In genomic region chr12:102009796-102010195, GRCh38 we compare ENCODE assay signal across 18 cellular contexts. TPM values are rescaled to one million over a fixed set of nuclear protein-coding genes. Genes with fewer than 3 reads are reported as not detected.
DNase-seq lines count a peak whose midpoint lies in the region; ATAC-seq, FAIRE-seq and TF ChIP-seq lines count a peak whose summit lies in the region.
"Had no signal": no experiment of that assay in that cellular context is flagged by ENCODE, and none has a peak within 500 bp of the region (broad histone marks: within the 10 kb centered on the region; RNA-seq: fewer than 3 reads in every experiment).

No MANE protein-coding gene starts in this region.

- H3K27me3 ChIP-seq in CD4-positive, alpha-beta T cell (ENCODE audit: control insufficient read depth, insufficient read depth, low read length) = no peaks in the 10 kb centered on the region
- H3K27me3 ChIP-seq in right cardiac atrium (ENCODE audit: control insufficient read depth, insufficient read depth) = no peaks in the 10 kb centered on the region
- H3K27me3 ChIP-seq in HepG2 (ENCODE audit: control insufficient read depth in 1 of 2, insufficient read depth in 2 of 2, low read length in 2 of 2) = no peaks in the 10 kb centered on the region
- H3K27me3 ChIP-seq: gastrocnemius medialis had no signal

- no peak overlapping the region for H3K4me2 ChIP-seq in HepG2 (ENCODE audit: low read depth, low read length)

- no peak for TF ChIP-seq POLR2A in HepG2 (IDR thresholded peaks at IDR 0.05; ENCODE audit: insufficient read depth in 1 of 2, low read depth in 2 of 2, low read length in 2 of 2)

- no peaks in the 10 kb centered on the region for H3K36me3 ChIP-seq in HepG2 (replicated peaks in 1 of 2; ENCODE audit: control insufficient read depth in 1 of 2, insufficient read depth in 2 of 2, low read length in 2 of 2)
- H3K36me3 ChIP-seq: gastrocnemius medialis had no signal

- in situ Hi-C loops in HepG2 (cut with HindIII; ENCODE audit: extremely low pct_ligation_motif_present, low pct_unique_long_range_greater_than_20kb) = no loop called here

- H3K4me1 ChIP-seq in right cardiac atrium (ENCODE audit: control insufficient read depth, insufficient read depth, low read length) (no peaks in the 10 kb centered on the region), HepG2 (ENCODE audit: insufficient read depth, low read length) (no peaks in the 10 kb centered on the region)
- H3K4me1 ChIP-seq: gastrocnemius medialis had no signal

- no peak overlapping the region for H3K27ac ChIP-seq in CD4-positive, alpha-beta T cell (ENCODE audit: low read depth, low read length)
- no peak overlapping the region for H3K27ac ChIP-seq in right cardiac atrium (ENCODE audit: low read length)
- no peak overlapping the region for H3K27ac ChIP-seq in HepG2 (ENCODE audit: extremely low read length, insufficient read depth, low read length)
- H3K27ac ChIP-seq: gastrocnemius medialis had no signal

- intact Hi-C loops in CD4-positive, alpha-beta T cell (cut with DNase I, micrococcal nuclease) = no loop called here
- intact Hi-C loops in activated B cell treated with CpG ODN at 0.5 μM for 24 hours (cut with micrococcal nuclease) (loop anchor here (1.0 to 5.0 kb wide), 9 partner anchors 53 to 475 kb away; partner anchors contain the start of genes DRAM1, GNPTAB, NUP37 and PARPBP), right cardiac atrium (cut with DNase I) (no loop called here), HepG2 (cut with micrococcal nuclease; ENCODE audit: unreplicated experiment) (no loop called here)

- no peak for FAIRE-seq in HepG2 (lab: Jason Lieb, UNC)
- FAIRE-seq: colon had no signal

- H3K27ac Mint-ChIP-seq in CD4-positive, alpha-beta T cell = peak overlapping the region; percentile 0
- H3K27ac Mint-ChIP-seq in activated B cell treated with CpG ODN at 0.5 μM for 24 hours = peak overlapping the region; percentile 96
- H3K27ac Mint-ChIP-seq in T-helper 2 cell treated with Interferon-gamma antibody and Interleukin-4, amounts not matched to agents 5 μg/mL and 100 μg/mL, for 36 hours = no peak overlapping the region
- H3K27ac Mint-ChIP-seq: stimulated activated naive CD8-positive, alpha-beta T cell treated with anti-CD3 and anti-CD28 coated beads, Interleukin-15, amount 100 ng/mL, for 72 hours had no signal

- no peaks in the 10 kb centered on the region for H3K79me2 ChIP-seq in HepG2 (ENCODE audit: insufficient read depth, low read length)

- DNase-seq in CD4-positive, alpha-beta T cell = no peak
- DNase-seq in activated B cell treated with CpG ODN at 0.5 μM for 24 hours (no peak), right cardiac atrium (no peak), HepG2 (ENCODE audit: low spot score) (no peak)
- DNase-seq in T-helper 2 cell treated with Interferon-gamma antibody and Interleukin-4, amounts not matched to agents 5 μg/mL and 100 μg/mL, for 36 hours (ENCODE audit: low spot score) = no peak
- no peak for DNase-seq in activated CD4-positive, alpha-beta T cell treated with anti-CD3 and anti-CD28 coated beads, Interleukin-2, amount 50 U/mL, for 48 hours
- DNase-seq: ACHN; activated CD8-positive, alpha-beta memory T cell treated with anti-CD3 and anti-CD28 coated beads, Interleukin-2, amount 50 U/mL, for 4 hours; activated naive CD4-positive, alpha-beta T cell; aorta; gastrocnemius medialis; NCI-H1694 treated with DMSO at 0.1 percent for 48 hours; NCI-H82; stimulated activated naive CD8-positive, alpha-beta T cell treated with anti-CD3 and anti-CD28 coated beads, Interleukin-15, amount 100 ng/mL, for 72 hours had no signal

- 97% methylated on average over 3 of the region's 3 CpGs for WGBS in right cardiac atrium
- WGBS in HepG2 (ENCODE audit: low lambda C conversion rate) = 100% methylated on average over 3 of the region's 3 CpGs

- ATAC-seq in CD4-positive, alpha-beta T cell (ENCODE audit: poor library complexity) = no peak
- ATAC-seq in GM19397 (IDR thresholded peaks at IDR 0.05; ENCODE audit: unreplicated experiment) (peak; percentile 2), HG03064 (IDR thresholded peaks at IDR 0.05; ENCODE audit: low read depth, unreplicated experiment) (peak; percentile 12), activated B cell treated with CpG ODN at 0.5 μM for 24 hours (ENCODE audit: low read depth) (no peak), right cardiac atrium (no peak), HepG2 (no peak)
- ATAC-seq: gastrocnemius medialis; HCT116; stimulated activated naive CD8-positive, alpha-beta T cell treated with anti-CD3 and anti-CD28 coated beads, Interleukin-15, amount 100 ng/mL, for 72 hours had no signal

- TF ChIP-seq EP300 in HepG2 (IDR thresholded peaks at IDR 0.05; ENCODE audit: low read depth in 2 of 2, low read length in 2 of 2) = no peak
- no peak for TF ChIP-seq EP300 in HepG2 (CRISPR knock-in tag; IDR thresholded peaks at IDR 0.05; ENCODE audit: borderline replicate concordance)

- no peak overlapping the region for H3K9ac ChIP-seq in HepG2 (ENCODE audit: insufficient read depth, low read depth, low read length)

- TF ChIP-seq CTCF in CD4-positive, alpha-beta T cell (IDR thresholded peaks at IDR 0.05) = no peak
- TF ChIP-seq CTCF in activated B cell treated with CpG ODN at 0.5 μM for 24 hours (IDR thresholded peaks at IDR 0.05) (no peak), HepG2 (CRISPR knock-in tag; IDR thresholded peaks at IDR 0.05) (no peak)

- H3K4me3 ChIP-seq in right cardiac atrium (ENCODE audit: low read length) (no peak overlapping the region), HepG2 (replicated peaks in 1 of 3; ENCODE audit: insufficient read depth in 1 of 3, low read depth in 2 of 3, low read length in 3 of 3) (no peak overlapping the region)
- H3K4me3 ChIP-seq: gastrocnemius medialis had no signal

- no peak overlapping the region for H2AFZ ChIP-seq in HepG2 (ENCODE audit: low read length)

- BruUV-seq in HepG2 (replicated peaks; lab: Mats Ljungman, UMichigan) = no TSS peak

- no peaks in the 10 kb centered on the region for H3K9me3 ChIP-seq in CD4-positive, alpha-beta T cell (ENCODE audit: control insufficient read depth, low read length)
- H3K9me3 ChIP-seq in right cardiac atrium (ENCODE audit: control insufficient read depth, low read length) (no peaks in the 10 kb centered on the region), HepG2 (ENCODE audit: low read length) (no peaks in the 10 kb centered on the region)
- H3K9me3 ChIP-seq: gastrocnemius medialis had no signal

- no peaks in the 10 kb centered on the region for H3K4me1 Mint-ChIP-seq in CD4-positive, alpha-beta T cell (ENCODE audit: low read depth)
- peaks cover 33% of the 10 kb centered on the region for H3K4me1 Mint-ChIP-seq in activated B cell treated with CpG ODN at 0.5 μM for 24 hours
- no peaks in the 10 kb centered on the region for H3K4me1 Mint-ChIP-seq in T-helper 2 cell treated with Interferon-gamma antibody and Interleukin-4, amounts not matched to agents 5 μg/mL and 100 μg/mL, for 36 hours (ENCODE audit: low read depth)
- H3K4me1 Mint-ChIP-seq: stimulated activated naive CD8-positive, alpha-beta T cell treated with anti-CD3 and anti-CD28 coated beads, Interleukin-15, amount 100 ng/mL, for 72 hours had no signal

- H3K27me3 Mint-ChIP-seq in CD4-positive, alpha-beta T cell = no peaks in the 10 kb centered on the region
- H3K27me3 Mint-ChIP-seq in activated B cell treated with CpG ODN at 0.5 μM for 24 hours = no peaks in the 10 kb centered on the region
- no peaks in the 10 kb centered on the region for H3K27me3 Mint-ChIP-seq in T-helper 2 cell treated with Interferon-gamma antibody and Interleukin-4, amounts not matched to agents 5 μg/mL and 100 μg/mL, for 36 hours (ENCODE audit: low read depth)
- H3K27me3 Mint-ChIP-seq: stimulated activated naive CD8-positive, alpha-beta T cell treated with anti-CD3 and anti-CD28 coated beads, Interleukin-15, amount 100 ng/mL, for 72 hours had no signal

- H3K9me3 Mint-ChIP-seq in CD4-positive, alpha-beta T cell = no peaks in the 10 kb centered on the region
- H3K9me3 Mint-ChIP-seq in activated B cell treated with CpG ODN at 0.5 μM for 24 hours = no peaks in the 10 kb centered on the region
- no peaks in the 10 kb centered on the region for H3K9me3 Mint-ChIP-seq in T-helper 2 cell treated with Interferon-gamma antibody and Interleukin-4, amounts not matched to agents 5 μg/mL and 100 μg/mL, for 36 hours
- H3K9me3 Mint-ChIP-seq: stimulated activated naive CD8-positive, alpha-beta T cell treated with anti-CD3 and anti-CD28 coated beads, Interleukin-15, amount 100 ng/mL, for 72 hours had no signal

- H3K4me3 Mint-ChIP-seq in CD4-positive, alpha-beta T cell = no peak overlapping the region
- H3K4me3 Mint-ChIP-seq in activated B cell treated with CpG ODN at 0.5 μM for 24 hours = peak overlapping the region; percentile 63
- no peak overlapping the region for H3K4me3 Mint-ChIP-seq in T-helper 2 cell treated with Interferon-gamma antibody and Interleukin-4, amounts not matched to agents 5 μg/mL and 100 μg/mL, for 36 hours
- H3K4me3 Mint-ChIP-seq: stimulated activated naive CD8-positive, alpha-beta T cell treated with anti-CD3 and anti-CD28 coated beads, Interleukin-15, amount 100 ng/mL, for 72 hours had no signal

- POLR2A ChIA-PET in CD4-positive, alpha-beta T cell (lab: Charles Lee) = no interaction called here
- POLR2A ChIA-PET in activated B cell treated with CpG ODN at 0.5 μM for 24 hours (lab: Charles Lee) (interaction anchor here (1.5 kb wide), 1 partner anchor 52 kb away, joined by 9 read pairs; the partner anchor contains the start of gene WASHC3), HepG2 (lab: Yijun Ruan, JAX) (no interaction called here)

- no peak for TF ChIP-seq RAD21 in HepG2 (CRISPR knock-in tag; IDR thresholded peaks at IDR 0.05)

- H3K36me3 Mint-ChIP-seq in CD4-positive, alpha-beta T cell (ENCODE audit: low read depth) = peaks cover 41% of the 10 kb centered on the region
- H3K36me3 Mint-ChIP-seq in activated B cell treated with CpG ODN at 0.5 μM for 24 hours (ENCODE audit: low read depth) = peaks cover 16% of the 10 kb centered on the region
- H3K36me3 Mint-ChIP-seq in T-helper 2 cell treated with Interferon-gamma antibody and Interleukin-4, amounts not matched to agents 5 μg/mL and 100 μg/mL, for 36 hours (ENCODE audit: low read depth) = peaks cover 24% of the 10 kb centered on the region

- H4K20me1 ChIP-seq in HepG2 (ENCODE audit: insufficient read depth, low read length) = no peaks in the 10 kb centered on the region

- CTCF ChIA-PET in CD4-positive, alpha-beta T cell (lab: Charles Lee) = no interaction called here
- CTCF ChIA-PET in activated B cell treated with CpG ODN at 0.5 μM for 24 hours (lab: Charles Lee) = interaction anchor here (1.8 kb wide), 1 partner anchor 71 kb away, joined by 5 read pairs; no protein-coding TSS in a partner anchor
- CTCF ChIA-PET in HepG2 (lab: Yijun Ruan, JAX; ENCODE audit: low intra/inter-chr PET ratio, low total read pairs) = no interaction called here

RNA-seq across cellular contexts. Expression of gene WASHC3, which starts 52.0 kb away (rescaled TPM):
- total RNA-seq in CD4-positive, alpha-beta T cell = 10 to 100 TPM; 16.9 to 20.3 TPM
- 47.3 and 50.6 TPM in 2 replicates for total RNA-seq in activated B cell treated with CpG ODN at 0.5 μM for 24 hours
- 10 to 100 TPM; 35.3 to 43.7 (median 36.7) TPM for total RNA-seq in right cardiac atrium
- 57.7 TPM for polyA plus RNA-seq in right cardiac atrium
- 32.7 and 40.5 TPM in 2 replicates for total RNA-seq in HepG2 (2016; rRNA removed; fragmentation: Illumina TruSeq; extraction: Trizol)
- total RNA-seq in HepG2 (2016; cell fraction: cytosol; rRNA removed; fragmentation: Illumina TruSeq; extraction: Trizol; ENCODE audit: low read depth) = 16.5 and 22.9 TPM in 2 replicates
- total RNA-seq in HepG2 (2016; cell fraction: insoluble cytoplasmic fraction; rRNA removed; fragmentation: Illumina TruSeq; extraction: Trizol) = 32.7 and 45.6 TPM in 2 replicates
- 15.4 and 17.0 TPM in 2 replicates for total RNA-seq in HepG2 (2016; cell fraction: membrane; rRNA removed; fragmentation: Illumina TruSeq; extraction: Trizol)
- total RNA-seq in HepG2 (2016; cell fraction: nucleus; rRNA removed; fragmentation: Illumina TruSeq; extraction: Trizol) = 23.2 and 28.9 TPM in 2 replicates
- polyA plus RNA-seq in HepG2 (2011; rRNA removed) = 36.0 and 47.3 TPM in 2 replicates
- polyA plus RNA-seq in HepG2 (2011; cell fraction: cytosol; rRNA removed) = 26.2 and 34.9 TPM in 2 replicates
- 18.6 and 22.7 TPM in 2 replicates for polyA plus RNA-seq in HepG2 (2011; cell fraction: nucleus; rRNA removed)
- polyA plus RNA-seq in HepG2 (2012) = 23.8 and 31.6 TPM in 2 replicates
- 13.0 and 15.0 TPM in 2 replicates for polyA plus RNA-seq in HepG2 (2016; cell fraction: cytosol; fragmentation: Illumina TruSeq; extraction: Trizol; ENCODE audit: low read depth)
- 38.9 and 43.9 TPM in 2 replicates for polyA plus RNA-seq in HepG2 (2016; cell fraction: insoluble cytoplasmic fraction; fragmentation: Illumina TruSeq; extraction: Trizol; ENCODE audit: low read depth)
- polyA plus RNA-seq in HepG2 (2016; cell fraction: membrane; fragmentation: Illumina TruSeq; extraction: Trizol; ENCODE audit: low read depth) = 13.8 and 15.7 TPM in 2 replicates
- 24.6 and 25.4 TPM in 2 replicates for polyA plus RNA-seq in HepG2 (2016; cell fraction: nucleus; fragmentation: Illumina TruSeq; extraction: Trizol; ENCODE audit: insufficient read depth, low read depth)
- polyA minus RNA-seq in HepG2 (2011; rRNA and poly(A)+ RNA removed; ENCODE audit: low replicate concordance) = 9.5 and 16.6 TPM in 2 replicates
- polyA minus RNA-seq in HepG2 (2011; cell fraction: cytosol; rRNA and poly(A)+ RNA removed) = 14.0 and 14.1 TPM in 2 replicates
- 27.4 and 42.3 TPM in 2 replicates for polyA minus RNA-seq in HepG2 (2011; cell fraction: nucleus; rRNA and poly(A)+ RNA removed)

Comparison
In these comparisons a context has a peak if more than half of its experiments do, and no peak if none do; other contexts are left out.
1. ATAC-seq: peak in GM19397 (single experiment) and HG03064 (single experiment); none in CD4-positive, alpha-beta T cell (single experiment), activated B cell treated with CpG ODN at 0.5 μM for 24 hours (single experiment), right cardiac atrium (0 of 2) and HepG2 (single experiment).